In the genomic region with DNA sequence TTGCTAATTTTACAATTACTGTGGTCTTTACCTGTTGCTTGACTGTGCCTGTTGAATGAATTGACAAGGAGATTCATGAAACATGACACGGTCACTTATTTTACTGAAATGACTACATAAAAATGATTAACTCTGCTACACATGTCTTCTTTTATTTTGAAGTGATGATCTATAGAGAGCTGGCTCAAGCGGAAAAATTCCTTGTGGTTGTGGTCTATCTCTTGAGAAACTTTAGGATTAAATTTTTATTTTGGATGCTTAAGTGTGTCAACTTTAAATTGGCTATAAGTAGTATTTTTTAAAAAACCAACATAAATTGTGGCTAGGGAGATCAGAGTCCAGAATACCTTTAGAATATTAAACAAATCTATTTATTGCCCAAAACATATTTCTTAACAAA, we compare ENCODE assay signal across 28 cellular contexts.
"Had no signal": no experiment of that assay in that cellular context is flagged by ENCODE, and none has a peak within 500 bp of the region (broad histone marks: within the 10 kb centered on the region; RNA-seq: fewer than 3 reads in every experiment).

No MANE protein-coding gene starts in this region.

- H3K4me3 ChIP-seq: coronary artery, heart right ventricle, left lung, lower lobe of right lung, tibial nerve had no signal

- DNase-seq: activated CD4-positive, alpha-beta memory T cell treated with anti-CD3 and anti-CD28 coated beads, Interleukin-2, amount 10 ng/mL, durations not matched to agents 7 days and 5 days; activated CD4-positive, alpha-beta T cell treated with anti-CD3 and anti-CD28 coated beads, Interleukin-2, amount 10 ng/mL, durations not matched to agents 24 days and 14 days; activated CD4-positive, CD25-positive, alpha-beta regulatory T cell treated with anti-CD3 and anti-CD28 coated beads, Interleukin-2, amount 50 U/mL, for 72 hours; activated CD8-positive, alpha-beta memory T cell treated with anti-CD3 and anti-CD28 coated beads, Interleukin-2, amount 50 U/mL, for 48 hours; activated gamma-delta T cell; activated naive CD4-positive, alpha-beta T cell treated with anti-CD3 and anti-CD28 coated beads, Interleukin-2, amount 10 ng/mL, durations not matched to agents 7 days and 5 days; activated naive CD8-positive, alpha-beta T cell treated with anti-CD3 and anti-CD28 coated beads, Interleukin-2, amount 10 ng/mL, durations not matched to agents 7 days and 5 days; activated T-cell treated with anti-CD3 and anti-CD28 coated beads, Interleukin-2, amount 50 U/mL, for 24 hours; amniotic stem cell; dorsolateral prefrontal cortex; effector memory CD4-positive, alpha-beta T cell; foreskin fibroblast; heart right ventricle; kidney glomerular epithelial cell; left lung; lower lobe of right lung; mesenchymal stem cell; naive thymus-derived CD8-positive, alpha-beta T cell; occipital lobe; right cardiac atrium; stimulated activated CD4-positive, alpha-beta T cell treated with anti-CD3 and anti-CD28 coated beads, Interleukin-2, amount 100 ng/mL, for 48 hours; stimulated activated naive CD4-positive, alpha-beta T cell treated with Interleukin-2 at 50 U/mL for 16 hours; T-helper 17 cell; T1000 had no signal

- H3K27me3 Mint-ChIP-seq: activated CD4-positive, alpha-beta memory T cell treated with anti-CD3 and anti-CD28 coated beads, Interleukin-2, amount 10 ng/mL, durations not matched to agents 7 days and 5 days; activated CD4-positive, alpha-beta T cell treated with anti-CD3 and anti-CD28 coated beads, Interleukin-2, amount 10 ng/mL, durations not matched to agents 24 days and 14 days; activated naive CD4-positive, alpha-beta T cell treated with anti-CD3 and anti-CD28 coated beads, Interleukin-2, amount 10 ng/mL, durations not matched to agents 7 days and 5 days; activated naive CD8-positive, alpha-beta T cell treated with anti-CD3 and anti-CD28 coated beads, Interleukin-2, amount 10 ng/mL, durations not matched to agents 7 days and 5 days; activated T-cell treated with anti-CD3 and anti-CD28 coated beads, Interleukin-2, amount 50 U/mL, for 24 hours; brain; T-helper 17 cell had no signal

- H3K4me3 Mint-ChIP-seq: activated CD4-positive, alpha-beta memory T cell treated with anti-CD3 and anti-CD28 coated beads, Interleukin-2, amount 10 ng/mL, durations not matched to agents 7 days and 5 days; activated CD4-positive, alpha-beta T cell treated with anti-CD3 and anti-CD28 coated beads, Interleukin-2, amount 10 ng/mL, durations not matched to agents 24 days and 14 days; activated naive CD4-positive, alpha-beta T cell treated with anti-CD3 and anti-CD28 coated beads, Interleukin-2, amount 10 ng/mL, durations not matched to agents 7 days and 5 days; activated naive CD8-positive, alpha-beta T cell treated with anti-CD3 and anti-CD28 coated beads, Interleukin-2, amount 10 ng/mL, durations not matched to agents 7 days and 5 days; activated T-cell treated with anti-CD3 and anti-CD28 coated beads, Interleukin-2, amount 50 U/mL, for 24 hours; brain; naive thymus-derived CD8-positive, alpha-beta T cell; neural crest cell; T-helper 17 cell had no signal

- H3K27me3 ChIP-seq: heart right ventricle, left lung, tibial nerve had no signal

- H3K9me3 ChIP-seq: lower lobe of right lung, tibial nerve had no signal

- H3K27ac Mint-ChIP-seq: activated CD4-positive, alpha-beta memory T cell treated with anti-CD3 and anti-CD28 coated beads, Interleukin-2, amount 10 ng/mL, durations not matched to agents 7 days and 5 days; activated CD4-positive, alpha-beta T cell treated with anti-CD3 and anti-CD28 coated beads, Interleukin-2, amount 10 ng/mL, durations not matched to agents 24 days and 14 days; activated naive CD4-positive, alpha-beta T cell treated with anti-CD3 and anti-CD28 coated beads, Interleukin-2, amount 10 ng/mL, durations not matched to agents 7 days and 5 days; activated naive CD8-positive, alpha-beta T cell treated with anti-CD3 and anti-CD28 coated beads, Interleukin-2, amount 10 ng/mL, durations not matched to agents 7 days and 5 days; activated T-cell treated with anti-CD3 and anti-CD28 coated beads, Interleukin-2, amount 50 U/mL, for 24 hours; brain; naive thymus-derived CD8-positive, alpha-beta T cell; T-helper 17 cell had no signal

- H3K36me3 ChIP-seq: heart right ventricle, left lung, lower lobe of right lung, tibial nerve had no signal

- H3K4me1 ChIP-seq: heart right ventricle, left lung, lower lobe of right lung, tibial nerve had no signal

- H3K27ac ChIP-seq: coronary artery, dorsolateral prefrontal cortex, heart right ventricle, left lung, lower lobe of right lung, tibial nerve had no signal

- H3K4me1 Mint-ChIP-seq: activated CD4-positive, alpha-beta memory T cell treated with anti-CD3 and anti-CD28 coated beads, Interleukin-2, amount 10 ng/mL, durations not matched to agents 7 days and 5 days; activated CD4-positive, alpha-beta T cell treated with anti-CD3 and anti-CD28 coated beads, Interleukin-2, amount 10 ng/mL, durations not matched to agents 24 days and 14 days; activated naive CD4-positive, alpha-beta T cell treated with anti-CD3 and anti-CD28 coated beads, Interleukin-2, amount 10 ng/mL, durations not matched to agents 7 days and 5 days; activated naive CD8-positive, alpha-beta T cell treated with anti-CD3 and anti-CD28 coated beads, Interleukin-2, amount 10 ng/mL, durations not matched to agents 7 days and 5 days; naive thymus-derived CD8-positive, alpha-beta T cell; neural crest cell; T-helper 17 cell had no signal

- H3K36me3 Mint-ChIP-seq: activated naive CD4-positive, alpha-beta T cell treated with anti-CD3 and anti-CD28 coated beads, Interleukin-2, amount 10 ng/mL, durations not matched to agents 7 days and 5 days; activated naive CD8-positive, alpha-beta T cell treated with anti-CD3 and anti-CD28 coated beads, Interleukin-2, amount 10 ng/mL, durations not matched to agents 7 days and 5 days; brain; naive thymus-derived CD8-positive, alpha-beta T cell had no signal

- H3K9me3 Mint-ChIP-seq: activated CD4-positive, alpha-beta memory T cell treated with anti-CD3 and anti-CD28 coated beads, Interleukin-2, amount 10 ng/mL, durations not matched to agents 7 days and 5 days; activated CD4-positive, alpha-beta T cell treated with anti-CD3 and anti-CD28 coated beads, Interleukin-2, amount 10 ng/mL, durations not matched to agents 24 days and 14 days; activated naive CD4-positive, alpha-beta T cell treated with anti-CD3 and anti-CD28 coated beads, Interleukin-2, amount 10 ng/mL, durations not matched to agents 7 days and 5 days; activated naive CD8-positive, alpha-beta T cell treated with anti-CD3 and anti-CD28 coated beads, Interleukin-2, amount 10 ng/mL, durations not matched to agents 7 days and 5 days; activated T-cell treated with anti-CD3 and anti-CD28 coated beads, Interleukin-2, amount 50 U/mL, for 24 hours; brain; neural crest cell had no signal
